1 cellular context compared by ENCODE assay signal in the genomic region with DNA sequence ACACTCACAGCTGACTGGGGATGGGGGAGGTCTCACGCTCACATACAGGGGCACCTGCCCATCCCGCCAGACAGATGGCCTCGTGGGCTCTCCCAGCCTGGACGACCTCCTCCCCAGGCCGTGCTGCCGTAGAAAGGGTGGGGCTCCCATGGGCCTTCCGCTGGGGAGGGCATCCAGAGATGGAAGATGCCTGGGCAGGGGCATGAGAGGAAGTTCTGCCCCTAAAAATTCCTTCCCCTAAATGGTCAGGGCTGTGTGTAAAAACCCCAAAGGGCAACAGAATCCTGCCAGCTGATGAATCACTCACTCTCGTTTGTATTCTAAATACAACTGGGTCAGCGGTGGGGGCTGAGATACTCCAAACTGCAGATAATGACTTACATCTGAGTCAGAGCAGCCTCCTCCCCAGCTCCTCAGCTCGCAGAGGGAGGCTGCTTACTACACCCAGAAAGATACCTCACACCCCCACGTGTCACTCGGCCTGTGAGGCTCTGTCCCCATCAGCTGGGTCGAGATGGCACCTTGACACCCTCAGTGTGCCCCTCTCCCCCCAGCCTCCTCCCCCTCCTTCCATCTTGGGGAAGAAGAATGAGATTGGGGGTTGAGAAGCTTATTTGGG.
TF ChIP-seq lines count a peak whose summit lies in the region.

No MANE protein-coding gene starts in this region.

TF ChIP-seq in HEK293, 187 proteins besides CTCF, POLR2A, EP300 and RAD21 (continued from another document):
- TF ChIP-seq, protein P1, sequence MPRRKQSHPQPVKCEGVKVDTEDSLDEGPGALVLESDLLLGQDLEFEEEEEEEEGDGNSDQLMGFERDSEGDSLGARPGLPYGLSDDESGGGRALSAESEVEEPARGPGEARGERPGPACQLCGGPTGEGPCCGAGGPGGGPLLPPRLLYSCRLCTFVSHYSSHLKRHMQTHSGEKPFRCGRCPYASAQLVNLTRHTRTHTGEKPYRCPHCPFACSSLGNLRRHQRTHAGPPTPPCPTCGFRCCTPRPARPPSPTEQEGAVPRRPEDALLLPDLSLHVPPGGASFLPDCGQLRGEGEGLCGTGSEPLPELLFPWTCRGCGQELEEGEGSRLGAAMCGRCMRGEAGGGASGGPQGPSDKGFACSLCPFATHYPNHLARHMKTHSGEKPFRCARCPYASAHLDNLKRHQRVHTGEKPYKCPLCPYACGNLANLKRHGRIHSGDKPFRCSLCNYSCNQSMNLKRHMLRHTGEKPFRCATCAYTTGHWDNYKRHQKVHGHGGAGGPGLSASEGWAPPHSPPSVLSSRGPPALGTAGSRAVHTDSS (tag by site-specific recombination; IDR thresholded peaks at IDR 0.05), result no peak
- TF ChIP-seq, protein P2, sequence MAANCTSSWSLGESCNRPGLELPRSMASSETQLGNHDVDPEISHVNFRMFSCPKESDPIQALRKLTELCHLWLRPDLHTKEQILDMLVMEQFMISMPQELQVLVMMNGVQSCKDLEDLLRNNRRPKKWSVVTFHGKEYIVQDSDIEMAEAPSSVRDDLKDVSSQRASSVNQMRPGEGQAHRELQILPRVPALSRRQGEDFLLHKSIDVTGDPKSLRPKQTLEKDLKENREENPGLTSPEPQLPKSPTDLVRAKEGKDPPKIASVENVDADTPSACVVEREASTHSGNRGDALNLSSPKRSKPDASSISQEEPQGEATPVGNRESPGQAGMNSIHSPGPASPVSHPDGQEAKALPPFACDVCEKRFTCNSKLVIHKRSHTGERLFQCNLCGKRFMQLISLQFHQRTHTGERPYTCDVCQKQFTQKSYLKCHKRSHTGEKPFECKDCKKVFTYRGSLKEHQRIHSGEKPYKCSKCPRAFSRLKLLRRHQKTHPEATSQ (tag by site-specific recombination; IDR thresholded peaks at IDR 0.05), result no peak
- no peak for TF ChIP-seq HOXA7 (CRISPR knock-in tag; IDR thresholded peaks at IDR 0.05; ENCODE audit: borderline replicate concordance)
- TF ChIP-seq ZNF48 (tag by site-specific recombination; IDR thresholded peaks at IDR 0.05), result no peak
- TF ChIP-seq, protein P3, sequence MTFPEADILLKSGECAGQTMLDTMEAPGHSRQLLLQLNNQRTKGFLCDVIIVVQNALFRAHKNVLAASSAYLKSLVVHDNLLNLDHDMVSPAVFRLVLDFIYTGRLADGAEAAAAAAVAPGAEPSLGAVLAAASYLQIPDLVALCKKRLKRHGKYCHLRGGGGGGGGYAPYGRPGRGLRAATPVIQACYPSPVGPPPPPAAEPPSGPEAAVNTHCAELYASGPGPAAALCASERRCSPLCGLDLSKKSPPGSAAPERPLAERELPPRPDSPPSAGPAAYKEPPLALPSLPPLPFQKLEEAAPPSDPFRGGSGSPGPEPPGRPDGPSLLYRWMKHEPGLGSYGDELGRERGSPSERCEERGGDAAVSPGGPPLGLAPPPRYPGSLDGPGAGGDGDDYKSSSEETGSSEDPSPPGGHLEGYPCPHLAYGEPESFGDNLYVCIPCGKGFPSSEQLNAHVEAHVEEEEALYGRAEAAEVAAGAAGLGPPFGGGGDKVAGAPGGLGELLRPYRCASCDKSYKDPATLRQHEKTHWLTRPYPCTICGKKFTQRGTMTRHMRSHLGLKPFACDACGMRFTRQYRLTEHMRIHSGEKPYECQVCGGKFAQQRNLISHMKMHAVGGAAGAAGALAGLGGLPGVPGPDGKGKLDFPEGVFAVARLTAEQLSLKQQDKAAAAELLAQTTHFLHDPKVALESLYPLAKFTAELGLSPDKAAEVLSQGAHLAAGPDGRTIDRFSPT (tag by site-specific recombination; IDR thresholded peaks at IDR 0.05), result peak; percentile 48; the same call in 1 of the 2 replicates
- TF ChIP-seq PRDM1 (tag by site-specific recombination; IDR thresholded peaks at IDR 0.05), result no peak
- TF ChIP-seq, protein P4, sequence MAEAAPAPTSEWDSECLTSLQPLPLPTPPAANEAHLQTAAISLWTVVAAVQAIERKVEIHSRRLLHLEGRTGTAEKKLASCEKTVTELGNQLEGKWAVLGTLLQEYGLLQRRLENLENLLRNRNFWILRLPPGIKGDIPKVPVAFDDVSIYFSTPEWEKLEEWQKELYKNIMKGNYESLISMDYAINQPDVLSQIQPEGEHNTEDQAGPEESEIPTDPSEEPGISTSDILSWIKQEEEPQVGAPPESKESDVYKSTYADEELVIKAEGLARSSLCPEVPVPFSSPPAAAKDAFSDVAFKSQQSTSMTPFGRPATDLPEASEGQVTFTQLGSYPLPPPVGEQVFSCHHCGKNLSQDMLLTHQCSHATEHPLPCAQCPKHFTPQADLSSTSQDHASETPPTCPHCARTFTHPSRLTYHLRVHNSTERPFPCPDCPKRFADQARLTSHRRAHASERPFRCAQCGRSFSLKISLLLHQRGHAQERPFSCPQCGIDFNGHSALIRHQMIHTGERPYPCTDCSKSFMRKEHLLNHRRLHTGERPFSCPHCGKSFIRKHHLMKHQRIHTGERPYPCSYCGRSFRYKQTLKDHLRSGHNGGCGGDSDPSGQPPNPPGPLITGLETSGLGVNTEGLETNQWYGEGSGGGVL (tag by site-specific recombination; IDR thresholded peaks at IDR 0.05), result peak; percentile 53; the same call in 1 of the 2 replicates
- TF ChIP-seq, protein P5, sequence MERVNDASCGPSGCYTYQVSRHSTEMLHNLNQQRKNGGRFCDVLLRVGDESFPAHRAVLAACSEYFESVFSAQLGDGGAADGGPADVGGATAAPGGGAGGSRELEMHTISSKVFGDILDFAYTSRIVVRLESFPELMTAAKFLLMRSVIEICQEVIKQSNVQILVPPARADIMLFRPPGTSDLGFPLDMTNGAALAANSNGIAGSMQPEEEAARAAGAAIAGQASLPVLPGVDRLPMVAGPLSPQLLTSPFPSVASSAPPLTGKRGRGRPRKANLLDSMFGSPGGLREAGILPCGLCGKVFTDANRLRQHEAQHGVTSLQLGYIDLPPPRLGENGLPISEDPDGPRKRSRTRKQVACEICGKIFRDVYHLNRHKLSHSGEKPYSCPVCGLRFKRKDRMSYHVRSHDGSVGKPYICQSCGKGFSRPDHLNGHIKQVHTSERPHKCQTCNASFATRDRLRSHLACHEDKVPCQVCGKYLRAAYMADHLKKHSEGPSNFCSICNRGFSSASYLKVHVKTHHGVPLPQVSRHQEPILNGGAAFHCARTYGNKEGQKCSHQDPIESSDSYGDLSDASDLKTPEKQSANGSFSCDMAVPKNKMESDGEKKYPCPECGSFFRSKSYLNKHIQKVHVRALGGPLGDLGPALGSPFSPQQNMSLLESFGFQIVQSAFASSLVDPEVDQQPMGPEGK (tag by site-specific recombination; IDR thresholded peaks at IDR 0.05), result 0 out of 2 replicates have a peak, but pooled peaks have one; percentile 32
- TF ChIP-seq ZNF37A (tag by site-specific recombination; IDR thresholded peaks at IDR 0.05), result no peak
- TF ChIP-seq, protein P6, sequence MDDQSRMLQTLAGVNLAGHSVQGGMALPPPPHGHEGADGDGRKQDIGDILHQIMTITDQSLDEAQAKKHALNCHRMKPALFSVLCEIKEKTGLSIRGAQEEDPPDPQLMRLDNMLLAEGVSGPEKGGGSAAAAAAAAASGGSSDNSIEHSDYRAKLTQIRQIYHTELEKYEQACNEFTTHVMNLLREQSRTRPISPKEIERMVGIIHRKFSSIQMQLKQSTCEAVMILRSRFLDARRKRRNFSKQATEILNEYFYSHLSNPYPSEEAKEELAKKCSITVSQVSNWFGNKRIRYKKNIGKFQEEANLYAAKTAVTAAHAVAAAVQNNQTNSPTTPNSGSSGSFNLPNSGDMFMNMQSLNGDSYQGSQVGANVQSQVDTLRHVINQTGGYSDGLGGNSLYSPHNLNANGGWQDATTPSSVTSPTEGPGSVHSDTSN (CRISPR knock-in tag; IDR thresholded peaks at IDR 0.05), result no peak
- 0 out of 2 replicates have a peak, but pooled peaks have one; percentile 23 for TF ChIP-seq SP7 (tag by site-specific recombination; IDR thresholded peaks at IDR 0.05)
- no peak for TF ChIP-seq ZEB2 (tag by site-specific recombination; IDR thresholded peaks at IDR 0.05)
- TF ChIP-seq, protein P7, sequence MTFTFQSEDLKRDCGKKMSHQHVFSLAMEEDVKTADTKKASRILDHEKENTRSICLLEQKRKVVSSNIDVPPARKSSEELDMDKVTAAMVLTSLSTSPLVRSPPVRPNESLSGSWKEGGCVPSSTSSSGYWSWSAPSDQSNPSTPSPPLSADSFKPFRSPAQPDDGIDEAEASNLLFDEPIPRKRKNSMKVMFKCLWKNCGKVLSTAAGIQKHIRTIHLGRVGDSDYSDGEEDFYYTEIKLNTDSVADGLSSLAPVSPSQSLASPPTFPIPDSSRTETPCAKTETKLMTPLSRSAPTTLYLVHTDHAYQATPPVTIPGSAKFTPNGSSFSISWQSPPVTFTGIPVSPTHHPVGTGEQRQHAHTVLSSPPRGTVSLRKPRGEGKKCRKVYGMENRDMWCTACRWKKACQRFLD (tag by site-specific recombination; IDR thresholded peaks at IDR 0.05), result no peak
- TF ChIP-seq ZNF626 (tag by site-specific recombination; IDR thresholded peaks at IDR 0.05), result no peak
- TF ChIP-seq ZNF560 (tag by site-specific recombination; IDR thresholded peaks at IDR 0.05; ENCODE audit: borderline replicate concordance), result no peak
- TF ChIP-seq ZNF341 (tag by site-specific recombination; IDR thresholded peaks at IDR 0.05; ENCODE audit: low read depth), result 0 out of 2 replicates have a peak, but pooled peaks have one; percentile 17
- no peak for TF ChIP-seq ZNF404 (tag by site-specific recombination; IDR thresholded peaks at IDR 0.05)
- TF ChIP-seq ZNF366 (tag by site-specific recombination; conservative IDR thresholded peaks at IDR 0.05), result 0 out of 2 replicates have a peak, but pooled peaks have one; percentile 29
- TF ChIP-seq ZNF175 (tag by site-specific recombination; IDR thresholded peaks at IDR 0.05), result no peak
- TF ChIP-seq, protein P8, sequence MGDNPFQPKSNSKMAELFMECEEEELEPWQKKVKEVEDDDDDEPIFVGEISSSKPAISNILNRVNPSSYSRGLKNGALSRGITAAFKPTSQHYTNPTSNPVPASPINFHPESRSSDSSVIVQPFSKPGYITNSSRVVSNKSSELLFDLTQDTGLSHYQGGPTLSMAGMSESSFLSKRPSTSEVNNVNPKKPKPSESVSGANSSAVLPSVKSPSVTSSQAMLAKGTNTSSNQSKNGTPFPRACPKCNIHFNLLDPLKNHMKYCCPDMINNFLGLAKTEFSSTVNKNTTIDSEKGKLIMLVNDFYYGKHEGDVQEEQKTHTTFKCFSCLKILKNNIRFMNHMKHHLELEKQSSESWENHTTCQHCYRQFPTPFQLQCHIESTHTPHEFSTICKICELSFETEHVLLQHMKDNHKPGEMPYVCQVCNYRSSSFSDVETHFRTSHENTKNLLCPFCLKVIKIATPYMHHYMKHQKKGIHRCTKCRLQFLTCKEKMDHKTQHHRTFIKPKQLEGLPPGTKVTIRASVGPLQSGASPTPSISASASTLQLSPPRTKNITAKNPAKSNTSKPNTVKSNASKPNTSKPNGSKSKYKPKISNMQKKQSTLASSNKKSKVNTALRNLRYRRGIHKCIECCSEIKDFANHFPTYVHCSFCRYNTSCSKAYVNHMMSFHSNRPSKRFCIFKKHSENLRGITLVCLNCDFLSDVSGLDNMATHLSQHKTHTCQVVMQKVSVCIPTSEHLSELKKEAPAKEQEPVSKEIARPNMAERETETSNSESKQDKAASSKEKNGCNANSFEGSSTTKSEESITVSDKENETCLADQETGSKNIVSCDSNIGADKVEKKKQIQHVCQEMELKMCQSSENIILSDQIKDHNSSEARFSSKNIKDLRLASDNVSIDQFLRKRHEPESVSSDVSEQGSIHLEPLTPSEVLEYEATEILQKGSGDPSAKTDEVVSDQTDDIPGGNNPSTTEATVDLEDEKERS (tag by site-specific recombination; IDR thresholded peaks at IDR 0.05), result no peak
- TF ChIP-seq ZNF501 (tag by site-specific recombination; IDR thresholded peaks at IDR 0.05), result no peak
- TF ChIP-seq, protein P9, sequence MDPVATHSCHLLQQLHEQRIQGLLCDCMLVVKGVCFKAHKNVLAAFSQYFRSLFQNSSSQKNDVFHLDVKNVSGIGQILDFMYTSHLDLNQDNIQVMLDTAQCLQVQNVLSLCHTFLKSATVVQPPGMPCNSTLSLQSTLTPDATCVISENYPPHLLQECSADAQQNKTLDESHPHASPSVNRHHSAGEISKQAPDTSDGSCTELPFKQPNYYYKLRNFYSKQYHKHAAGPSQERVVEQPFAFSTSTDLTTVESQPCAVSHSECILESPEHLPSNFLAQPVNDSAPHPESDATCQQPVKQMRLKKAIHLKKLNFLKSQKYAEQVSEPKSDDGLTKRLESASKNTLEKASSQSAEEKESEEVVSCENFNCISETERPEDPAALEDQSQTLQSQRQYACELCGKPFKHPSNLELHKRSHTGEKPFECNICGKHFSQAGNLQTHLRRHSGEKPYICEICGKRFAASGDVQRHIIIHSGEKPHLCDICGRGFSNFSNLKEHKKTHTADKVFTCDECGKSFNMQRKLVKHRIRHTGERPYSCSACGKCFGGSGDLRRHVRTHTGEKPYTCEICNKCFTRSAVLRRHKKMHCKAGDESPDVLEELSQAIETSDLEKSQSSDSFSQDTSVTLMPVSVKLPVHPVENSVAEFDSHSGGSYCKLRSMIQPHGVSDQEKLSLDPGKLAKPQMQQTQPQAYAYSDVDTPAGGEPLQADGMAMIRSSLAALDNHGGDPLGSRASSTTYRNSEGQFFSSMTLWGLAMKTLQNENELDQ (tag by site-specific recombination; IDR thresholded peaks at IDR 0.05; ENCODE audit: low read depth), result no peak
- TF ChIP-seq ZNF394 (tag by site-specific recombination; IDR thresholded peaks at IDR 0.05; ENCODE audit: borderline replicate concordance), result peak; percentile 40; the same call in 1 of the 2 replicates
